1 cellular context compared by ENCODE assay signal in genomic region chr18:51133580-51134160, GRCh38.
TF ChIP-seq lines count a peak whose summit lies in the region.

No MANE protein-coding gene starts in this region.

TF ChIP-seq in HepG2, 621 proteins besides CTCF, POLR2A, EP300 and RAD21 (continued from another document):
- TF ChIP-seq SKIL (CRISPR knock-in tag; IDR thresholded peaks at IDR 0.05; ENCODE audit: borderline replicate concordance) (no peak), ZNF382 (CRISPR knock-in tag; IDR thresholded peaks at IDR 0.05; ENCODE audit: borderline replicate concordance) (no peak), ZNF34 (CRISPR knock-in tag; IDR thresholded peaks at IDR 0.05; ENCODE audit: borderline replicate concordance) (no peak), ZBTB21 (CRISPR knock-in tag; IDR thresholded peaks at IDR 0.05) (no peak), ZNF281 (CRISPR knock-in tag; IDR thresholded peaks at IDR 0.05; ENCODE audit: borderline replicate concordance) (no peak), RBAK (CRISPR knock-in tag; IDR thresholded peaks at IDR 0.05) (no peak), ZBTB14 (CRISPR knock-in tag; IDR thresholded peaks at IDR 0.05) (no peak), DRAP1 (CRISPR knock-in tag; IDR thresholded peaks at IDR 0.05) (no peak), PAX8 (CRISPR knock-in tag; IDR thresholded peaks at IDR 0.05; ENCODE audit: borderline replicate concordance) (no peak), ZNF572 (CRISPR knock-in tag; IDR thresholded peaks at IDR 0.05) (no peak), CEBPZ (IDR thresholded peaks at IDR 0.05; ENCODE audit: low read length) (no peak), REST (IDR thresholded peaks at IDR 0.05; ENCODE audit: borderline replicate concordance in 1 of 2, low read depth in 1 of 2, low read length in 2 of 2) (no peak), TERF1 (CRISPR knock-in tag; IDR thresholded peaks at IDR 0.05) (no peak), SIX1 (CRISPR knock-in tag; IDR thresholded peaks at IDR 0.05; ENCODE audit: borderline replicate concordance) (no peak), ZNF550 (CRISPR knock-in tag; IDR thresholded peaks at IDR 0.05; ENCODE audit: borderline replicate concordance) (no peak), ZNF460 (CRISPR knock-in tag; IDR thresholded peaks at IDR 0.05; ENCODE audit: borderline replicate concordance) (no peak), PCBP1 (IDR thresholded peaks at IDR 0.05; ENCODE audit: borderline replicate concordance, low read depth, low read length) (no peak), GTF3A (CRISPR knock-in tag; conservative IDR thresholded peaks at IDR 0.05) (no peak), RXRA (CRISPR knock-in tag; IDR thresholded peaks at IDR 0.05) (peak; percentile 75), TIGD3 (CRISPR knock-in tag; IDR thresholded peaks at IDR 0.05; ENCODE audit: borderline replicate concordance) (no peak), MBNL3 (CRISPR knock-in tag; conservative IDR thresholded peaks at IDR 0.05) (no peak), GMEB1 (CRISPR knock-in tag; IDR thresholded peaks at IDR 0.05; ENCODE audit: borderline replicate concordance) (no peak), MYPOP (CRISPR knock-in tag; IDR thresholded peaks at IDR 0.05) (no peak), STAG1 (CRISPR knock-in tag; IDR thresholded peaks at IDR 0.05) (no peak), ZBTB20 (CRISPR knock-in tag; IDR thresholded peaks at IDR 0.05; ENCODE audit: borderline replicate concordance, low read depth) (no peak), NKX3-1 (CRISPR knock-in tag; IDR thresholded peaks at IDR 0.05) (no peak), ZNF772 (CRISPR knock-in tag; IDR thresholded peaks at IDR 0.05) (no peak), RAD51 (IDR thresholded peaks at IDR 0.05; ENCODE audit: borderline replicate concordance) (no peak), NBN (conservative IDR thresholded peaks at IDR 0.05) (no peak), ZNF17 (CRISPR knock-in tag; IDR thresholded peaks at IDR 0.05) (no peak), ZNF710 (CRISPR knock-in tag; IDR thresholded peaks at IDR 0.05; ENCODE audit: borderline replicate concordance) (no peak), ZBTB37 (CRISPR knock-in tag; IDR thresholded peaks at IDR 0.05) (no peak)
